ENCODE assay signal across 1 cellular context in the genomic region with DNA sequence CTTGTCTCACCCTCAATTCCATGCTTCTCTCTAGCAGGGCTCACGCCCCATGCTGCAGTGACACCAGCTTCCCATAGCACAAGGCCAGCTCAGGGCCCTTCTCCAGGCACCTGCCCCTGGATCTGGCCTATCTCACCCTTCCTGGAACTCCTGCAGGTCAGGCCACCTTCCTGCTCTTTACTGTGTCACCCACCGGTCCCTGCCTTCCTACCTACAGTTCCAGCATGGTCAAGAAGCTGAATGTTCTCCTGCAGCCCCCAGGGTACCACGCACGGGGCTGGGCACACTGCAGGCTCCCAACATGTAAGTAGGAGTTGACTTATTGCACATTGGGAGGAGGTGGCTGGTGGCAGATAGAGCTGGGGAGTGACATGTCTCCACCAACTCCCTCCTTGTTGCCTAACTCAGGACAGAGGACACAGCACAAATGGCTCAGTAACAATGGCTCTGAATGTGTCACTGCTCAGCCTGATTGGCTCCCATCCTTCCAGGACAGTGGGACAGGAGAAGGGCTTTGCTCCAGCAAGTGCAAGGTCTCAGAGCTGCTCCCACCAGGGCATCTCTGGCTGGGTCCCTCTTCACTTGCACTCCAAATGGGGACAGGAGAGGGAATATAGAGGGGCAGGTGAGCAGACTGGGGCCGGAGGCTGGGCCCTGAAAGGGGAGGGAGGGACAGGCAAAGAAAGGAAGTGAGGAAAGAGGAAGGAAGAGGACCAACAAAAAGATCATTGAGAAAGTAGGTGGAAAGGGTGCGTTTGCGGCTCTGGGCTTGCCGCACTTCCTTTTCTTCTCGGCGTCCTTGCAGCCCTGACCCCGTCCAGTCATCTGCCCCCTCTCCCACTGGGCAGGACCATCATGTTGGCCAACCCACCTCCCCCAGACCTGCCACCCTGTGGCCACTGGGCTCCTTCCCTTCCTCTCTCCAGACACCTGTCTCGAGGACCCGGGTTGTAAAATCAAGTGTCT.
TF ChIP-seq lines count a peak whose summit lies in the region.

No MANE protein-coding gene starts in this region.

TF ChIP-seq in SK-N-SH, 30 proteins besides CTCF, POLR2A, EP300 and RAD21:
- TF ChIP-seq SMC3 (IDR thresholded peaks at IDR 0.05; ENCODE audit: low read depth, low read length) (no peak), NFIC (IDR thresholded peaks at IDR 0.05; ENCODE audit: borderline replicate concordance) (no peak), RFX5 (IDR thresholded peaks at IDR 0.05; ENCODE audit: low read length) (no peak), ZBTB33 (IDR thresholded peaks at IDR 0.05; ENCODE audit: borderline replicate concordance, low read depth) (no peak), JUND (IDR thresholded peaks at IDR 0.05) (no peak), FOSL2 (IDR thresholded peaks at IDR 0.05; ENCODE audit: borderline replicate concordance, low read depth) (no peak)
- TF ChIP-seq, protein P1, sequence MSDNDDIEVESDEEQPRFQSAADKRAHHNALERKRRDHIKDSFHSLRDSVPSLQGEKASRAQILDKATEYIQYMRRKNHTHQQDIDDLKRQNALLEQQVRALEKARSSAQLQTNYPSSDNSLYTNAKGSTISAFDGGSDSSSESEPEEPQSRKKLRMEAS (IDR thresholded peaks at IDR 0.05; ENCODE audit: low read depth), result no peak
